Comparison of ENCODE assay signal across 9 cellular contexts in genomic region chr2:209526541-209526940, GRCh38.
DNase-seq lines count a peak whose midpoint lies in the region; ATAC-seq and TF ChIP-seq lines count a peak whose summit lies in the region.
"Had no signal": no experiment of that assay in that cellular context is flagged by ENCODE, and none has a peak within 500 bp of the region (broad histone marks: within the 10 kb centered on the region; RNA-seq: fewer than 3 reads in every experiment).

No MANE protein-coding gene starts in this region.

- peak overlapping the region; percentile 82 for H3K4me2 ChIP-seq in OCI-LY3 (ENCODE audit: low read length)

- no peaks in the 10 kb centered on the region for H3K79me2 ChIP-seq in OCI-LY3 (ENCODE audit: low read length)

- H3K9ac ChIP-seq in OCI-LY3 (ENCODE audit: low read length) = no peak overlapping the region

- no peak overlapping the region for H3K4me3 Mint-ChIP-seq in MCF 10A (ENCODE audit: unreplicated experiment)
- no peak overlapping the region for H3K4me3 Mint-ChIP-seq in activated T-cell treated with anti-CD3 and anti-CD28 coated beads, Interleukin-2, amount 50 U/mL, for 24 hours
- H3K4me3 Mint-ChIP-seq: neural crest cell had no signal

- TF ChIP-seq POLR2A in breast epithelium (IDR thresholded peaks at IDR 0.05) (no peak), upper lobe of left lung (IDR thresholded peaks at IDR 0.05) (no peak)

- peaks cover 6% of the 10 kb centered on the region for H3K4me1 Mint-ChIP-seq in MCF 10A (ENCODE audit: insufficient read depth, unreplicated experiment)
- peaks cover 22% of the 10 kb centered on the region for H3K4me1 Mint-ChIP-seq in activated T-cell treated with anti-CD3 and anti-CD28 coated beads, Interleukin-2, amount 50 U/mL, for 24 hours (ENCODE audit: low read depth)

- H3K27me3 Mint-ChIP-seq in MCF 10A (ENCODE audit: insufficient read depth, unreplicated experiment) = no peaks in the 10 kb centered on the region
- no peaks in the 10 kb centered on the region for H3K27me3 Mint-ChIP-seq in activated T-cell treated with anti-CD3 and anti-CD28 coated beads, Interleukin-2, amount 50 U/mL, for 24 hours

- DNase-seq in breast epithelium (ENCODE audit: low spot score in 2 of 2) = no peak
- DNase-seq in MCF 10A (ENCODE audit: unreplicated experiment) = no peak
- no peak for DNase-seq in left ventricle myocardium superior
- DNase-seq in upper lobe of left lung = no peak
- DNase-seq in NCI-H187 (lab: John Stamatoyannopoulos, UW) = no peak
- DNase-seq in NCI-H774 (lab: John Stamatoyannopoulos, UW) = no peak
- DNase-seq in activated T-cell treated with anti-CD3 and anti-CD28 coated beads, Interleukin-2, amount 50 U/mL, for 24 hours = no peak

- H3K36me3 ChIP-seq in breast epithelium = no peaks in the 10 kb centered on the region
- no peaks in the 10 kb centered on the region for H3K36me3 ChIP-seq in OCI-LY3 (replicated peaks; ENCODE audit: low read depth, low read length)
- H3K36me3 ChIP-seq in upper lobe of left lung = no peaks in the 10 kb centered on the region

- TF ChIP-seq CTCF in breast epithelium (IDR thresholded peaks at IDR 0.05) = no peak
- TF ChIP-seq CTCF in MCF 10A (IDR thresholded peaks at IDR 0.05; ENCODE audit: unreplicated experiment) = no peak
- TF ChIP-seq CTCF in OCI-LY3 (IDR thresholded peaks at IDR 0.05; ENCODE audit: low read depth, low read length) = no peak
- TF ChIP-seq CTCF in upper lobe of left lung (IDR thresholded peaks at IDR 0.05) = no peak

- ATAC-seq in left ventricle myocardium superior (peak; percentile 74), upper lobe of left lung (ENCODE audit: low FRiP score in 2 of 2) (peak in 1 of 2 donors; percentile 81)

- H4K20me1 ChIP-seq in OCI-LY3 (ENCODE audit: insufficient read depth, low read length) = no peaks in the 10 kb centered on the region

- H3K4me3 ChIP-seq in breast epithelium (peak overlapping the region in 2 of 3 donors; percentile 18 to 24), OCI-LY3 (ENCODE audit: low read length) (peak overlapping the region; percentile 40), upper lobe of left lung (peak overlapping the region in 2 of 4 donors; percentile 6 to 20)

- intact Hi-C loops in breast epithelium (cut with DNase I; ENCODE audit: low total_unique reads) = no loop called here
- intact Hi-C loops in MCF 10A (cut with micrococcal nuclease) = no loop called here
- intact Hi-C loops in left ventricle myocardium superior (cut with micrococcal nuclease) = no loop called here

- BruUV-seq in MCF 10A (replicated peaks; lab: Mats Ljungman, UMichigan) = no TSS peak

- H2AFZ ChIP-seq in OCI-LY3 (ENCODE audit: low read depth, low read length) = no peak overlapping the region

- CTCF ChIA-PET in MCF 10A (lab: Yijun Ruan, JAX) = interaction anchor here (0.6 to 1.0 kb wide), 3 partner anchors 16 to 190 kb away, joined by 3 to 4 read pairs (median 3); no protein-coding TSS in a partner anchor

- no peak overlapping the region for H3K27ac Mint-ChIP-seq in MCF 10A (ENCODE audit: low read depth, unreplicated experiment)
- no peak overlapping the region for H3K27ac Mint-ChIP-seq in activated T-cell treated with anti-CD3 and anti-CD28 coated beads, Interleukin-2, amount 50 U/mL, for 24 hours

- no peaks in the 10 kb centered on the region for H3K27me3 ChIP-seq in breast epithelium
- no peaks in the 10 kb centered on the region for H3K27me3 ChIP-seq in OCI-LY3 (ENCODE audit: low read depth, low read length)
- no peaks in the 10 kb centered on the region for H3K27me3 ChIP-seq in upper lobe of left lung

- POLR2A ChIA-PET in MCF 10A (lab: Yijun Ruan, JAX) = no interaction called here

- H3K27ac ChIP-seq in breast epithelium (no peak overlapping the region), OCI-LY3 (ENCODE audit: low read length) (peak overlapping the region; percentile 46), upper lobe of left lung (peak overlapping the region; percentile 27 to 68 (median 52))

- H3K36me3 Mint-ChIP-seq in MCF 10A (ENCODE audit: insufficient read depth, unreplicated experiment) = no peaks in the 10 kb centered on the region
- H3K36me3 Mint-ChIP-seq in activated T-cell treated with anti-CD3 and anti-CD28 coated beads, Interleukin-2, amount 50 U/mL, for 24 hours (ENCODE audit: low read depth) = no peaks in the 10 kb centered on the region

- H3K4me1 ChIP-seq in breast epithelium = no peaks in the 10 kb centered on the region
- peaks cover 42% of the 10 kb centered on the region for H3K4me1 ChIP-seq in OCI-LY3 (ENCODE audit: low read length)
- H3K4me1 ChIP-seq in upper lobe of left lung = peaks cover 0 to 17% (median 4%) of the 10 kb centered on the region in 4 donors

- H3K9me3 ChIP-seq in breast epithelium (no peaks in the 10 kb centered on the region), OCI-LY3 (ENCODE audit: insufficient read depth, low read length) (no peaks in the 10 kb centered on the region), upper lobe of left lung (no peaks in the 10 kb centered on the region)

- no peak for TF ChIP-seq EP300 in upper lobe of left lung (IDR thresholded peaks at IDR 0.05)

- WGBS in upper lobe of left lung, 2 donors = 21 to 24% methylated on average over 2 of the region's 2 CpGs

- no peaks in the 10 kb centered on the region for H3K9me3 Mint-ChIP-seq in MCF 10A (ENCODE audit: unreplicated experiment)
- H3K9me3 Mint-ChIP-seq in activated T-cell treated with anti-CD3 and anti-CD28 coated beads, Interleukin-2, amount 50 U/mL, for 24 hours = no peaks in the 10 kb centered on the region

Comparison
In these comparisons a context has a peak if more than half of its experiments do, and no peak if none do; other contexts are left out.
1. H3K27ac ChIP-seq: peak in OCI-LY3 (single experiment) and upper lobe of left lung (4 of 4); none in breast epithelium (0 of 2).